Comparison of ENCODE assay signal across 8 cellular contexts in the genomic region with DNA sequence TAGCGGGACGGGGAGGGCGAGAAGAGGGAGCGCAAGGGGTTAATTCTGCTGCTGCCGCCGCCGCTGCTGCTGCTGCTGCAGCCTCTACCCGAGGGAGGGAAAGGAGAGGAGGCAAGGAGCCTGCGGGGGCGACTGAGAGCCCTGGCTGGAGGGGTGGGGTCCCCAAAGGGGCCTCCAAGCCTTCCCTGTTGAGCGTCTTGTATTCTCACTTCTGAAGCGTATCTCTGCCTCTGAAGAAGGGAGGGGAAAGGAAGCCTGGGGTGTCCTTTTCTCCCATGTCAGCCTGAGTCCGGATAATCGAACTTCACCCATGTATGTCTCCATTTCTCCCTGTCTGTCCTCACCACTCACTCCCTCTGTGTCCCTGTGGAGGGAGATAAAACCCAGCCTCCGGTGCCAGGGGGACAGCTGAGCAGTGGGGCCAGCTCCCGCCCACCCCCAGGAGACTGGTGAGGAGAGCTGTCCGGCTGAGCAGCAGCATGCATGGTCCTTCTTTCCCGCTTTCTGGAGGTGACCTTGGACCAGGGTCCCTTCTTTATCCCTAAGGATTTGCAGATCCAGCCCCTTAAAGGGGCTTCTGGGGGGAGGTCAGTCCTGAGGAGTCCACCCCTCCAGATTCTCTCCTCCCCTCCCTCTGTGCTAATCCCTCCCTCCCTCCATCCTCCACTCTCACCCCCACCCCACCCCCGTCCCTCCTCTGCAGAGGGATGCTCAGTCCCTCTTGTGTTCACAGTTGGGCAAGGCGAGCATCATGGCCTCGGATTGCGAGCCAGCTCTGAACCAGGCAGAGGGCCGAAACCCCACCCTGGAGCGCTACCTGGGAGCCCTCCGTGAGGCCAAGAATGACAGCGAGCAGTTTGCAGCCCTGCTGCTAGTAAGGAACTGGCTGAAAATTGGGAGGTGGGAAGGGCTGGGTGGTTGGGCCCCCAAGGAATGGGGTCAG. TPM values are rescaled to one million over a fixed set of nuclear protein-coding genes. Genes with fewer than 3 reads are reported as not detected.
A peak's percentile ranks its signal among the peaks of the same experiment; 100 is the strongest.
DNase-seq lines count a peak whose midpoint lies in the region; ATAC-seq and TF ChIP-seq lines count a peak whose summit lies in the region.

No MANE protein-coding gene starts in this region.

- ATAC-seq in WTC11, result peak; percentile 1; the same call in 1 of the 2 replicates

- H3K4me3 Mint-ChIP-seq in WTC11, result peak overlapping the region; percentile 98

- POLR2A ChIA-PET in WTC11 (lab: Charles Lee), result interaction anchor here (0.6 to 0.9 kb wide), 2 partner anchors 114 to 192 kb away, joined by 3 to 5 read pairs; no protein-coding TSS in a partner anchor

- H3K9me3 Mint-ChIP-seq in WTC11, result no peaks in the 10 kb centered on the region

- peak overlapping the region; percentile 96 for H3K4me3 ChIP-seq in fibroblast of the aortic adventitia (ENCODE audit: low read depth, low read length)

- peak; percentile 30 for DNase-seq in stimulated activated CD4-positive, alpha-beta T cell treated with anti-CD3 and anti-CD28 coated beads, Interleukin-4, amount 100 ng/mL, for 24 hours
- DNase-seq in stimulated activated CD4-positive, alpha-beta T cell treated with anti-CD3 and anti-CD28 coated beads, Interleukin-12 subunit alpha, Interleukin-12 subunit beta, amount 100 ng/mL, for 4 hours, result no peak
- DNase-seq in WTC11 (ENCODE audit: low spot score) (peak; percentile 49), fibroblast of the aortic adventitia (ENCODE audit: low read depth) (no peak), retina (peak; percentile 87), AG20443 (ENCODE audit: low spot score) (no peak), COR-L47 (lab: John Stamatoyannopoulos, UW) (no peak), middle frontal gyrus (ENCODE audit: extremely low spot score, low spot score) (no peak)

- peak overlapping the region; percentile 96 for H3K27ac Mint-ChIP-seq in WTC11

- no peak for TF ChIP-seq CTCF in WTC11 (IDR thresholded peaks at IDR 0.05)
- peak; percentile 27 for TF ChIP-seq CTCF in fibroblast of the aortic adventitia (IDR thresholded peaks at IDR 0.05; ENCODE audit: insufficient read depth, low read length)

- no peaks in the 10 kb centered on the region for H3K27me3 Mint-ChIP-seq in WTC11 (ENCODE audit: low read depth)

- CTCF ChIA-PET in WTC11 (lab: Charles Lee), result interaction anchor here (0.6 to 2.0 kb wide), 4 partner anchors 10 to 362 kb away, joined by 3 to 10 read pairs (median 5); no protein-coding TSS in a partner anchor

- H3K36me3 Mint-ChIP-seq in WTC11, result peaks cover 17% of the 10 kb centered on the region

- peaks cover 35% of the 10 kb centered on the region for H3K4me1 Mint-ChIP-seq in WTC11

TF ChIP-seq in WTC11, 78 proteins besides CTCF, POLR2A, EP300 and RAD21:
- TF ChIP-seq, protein P1, sequence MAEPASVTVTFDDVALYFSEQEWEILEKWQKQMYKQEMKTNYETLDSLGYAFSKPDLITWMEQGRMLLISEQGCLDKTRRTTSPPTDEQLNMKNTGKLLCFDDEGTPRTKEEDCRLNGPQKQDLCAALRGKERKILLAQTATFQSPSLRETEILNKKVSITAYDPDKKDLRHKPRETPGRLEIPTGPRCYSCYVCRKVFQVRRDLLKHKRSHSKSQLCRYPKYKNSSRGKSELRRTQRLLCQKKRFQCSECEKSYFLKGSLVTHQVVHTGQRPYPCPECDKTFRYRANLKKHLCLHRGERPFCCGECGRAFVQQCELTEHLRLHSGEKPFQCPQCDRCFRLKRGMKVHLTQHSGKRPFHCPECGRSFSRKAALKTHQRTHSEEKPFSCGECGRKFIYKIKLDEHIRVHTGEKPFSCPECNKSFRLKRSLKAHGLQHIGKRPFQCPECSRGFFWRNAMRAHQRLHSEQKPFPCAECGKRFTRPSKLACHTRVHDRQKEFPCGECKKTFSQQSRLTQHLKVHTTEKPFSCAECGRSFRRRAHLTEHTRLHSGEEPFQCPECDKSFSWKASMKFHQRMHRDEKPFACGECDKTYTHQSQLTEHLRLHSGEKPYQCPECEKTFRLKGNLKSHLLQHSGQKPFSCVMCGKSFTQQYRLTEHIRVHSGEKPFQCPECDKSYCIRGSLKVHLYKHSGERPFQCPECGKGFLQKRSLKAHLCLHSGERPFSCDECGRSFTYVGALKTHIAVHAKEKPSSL (CRISPR knock-in tag; conservative IDR thresholded peaks at IDR 0.05), result no peak
- TF ChIP-seq, protein P2, sequence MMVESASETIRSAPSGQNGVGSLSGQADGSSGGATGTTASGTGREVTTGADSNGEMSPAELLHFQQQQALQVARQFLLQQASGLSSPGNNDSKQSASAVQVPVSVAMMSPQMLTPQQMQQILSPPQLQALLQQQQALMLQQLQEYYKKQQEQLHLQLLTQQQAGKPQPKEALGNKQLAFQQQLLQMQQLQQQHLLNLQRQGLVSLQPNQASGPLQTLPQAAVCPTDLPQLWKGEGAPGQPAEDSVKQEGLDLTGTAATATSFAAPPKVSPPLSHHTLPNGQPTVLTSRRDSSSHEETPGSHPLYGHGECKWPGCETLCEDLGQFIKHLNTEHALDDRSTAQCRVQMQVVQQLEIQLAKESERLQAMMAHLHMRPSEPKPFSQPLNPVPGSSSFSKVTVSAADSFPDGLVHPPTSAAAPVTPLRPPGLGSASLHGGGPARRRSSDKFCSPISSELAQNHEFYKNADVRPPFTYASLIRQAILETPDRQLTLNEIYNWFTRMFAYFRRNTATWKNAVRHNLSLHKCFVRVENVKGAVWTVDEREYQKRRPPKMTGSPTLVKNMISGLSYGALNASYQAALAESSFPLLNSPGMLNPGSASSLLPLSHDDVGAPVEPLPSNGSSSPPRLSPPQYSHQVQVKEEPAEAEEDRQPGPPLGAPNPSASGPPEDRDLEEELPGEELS (CRISPR knock-in tag; IDR thresholded peaks at IDR 0.05), result no peak
- TF ChIP-seq RORB (CRISPR knock-in tag; IDR thresholded peaks at IDR 0.05) (no peak), ZNF416 (CRISPR knock-in tag; IDR thresholded peaks at IDR 0.05) (no peak), HMGA2 (CRISPR knock-in tag; IDR thresholded peaks at IDR 0.05) (no peak), FOXJ3 (CRISPR knock-in tag; IDR thresholded peaks at IDR 0.05; ENCODE audit: borderline replicate concordance) (no peak), GTF2I (CRISPR knock-in tag; conservative IDR thresholded peaks at IDR 0.05) (no peak), ZNF232 (CRISPR knock-in tag; IDR thresholded peaks at IDR 0.05) (no peak)
- TF ChIP-seq, protein P3, sequence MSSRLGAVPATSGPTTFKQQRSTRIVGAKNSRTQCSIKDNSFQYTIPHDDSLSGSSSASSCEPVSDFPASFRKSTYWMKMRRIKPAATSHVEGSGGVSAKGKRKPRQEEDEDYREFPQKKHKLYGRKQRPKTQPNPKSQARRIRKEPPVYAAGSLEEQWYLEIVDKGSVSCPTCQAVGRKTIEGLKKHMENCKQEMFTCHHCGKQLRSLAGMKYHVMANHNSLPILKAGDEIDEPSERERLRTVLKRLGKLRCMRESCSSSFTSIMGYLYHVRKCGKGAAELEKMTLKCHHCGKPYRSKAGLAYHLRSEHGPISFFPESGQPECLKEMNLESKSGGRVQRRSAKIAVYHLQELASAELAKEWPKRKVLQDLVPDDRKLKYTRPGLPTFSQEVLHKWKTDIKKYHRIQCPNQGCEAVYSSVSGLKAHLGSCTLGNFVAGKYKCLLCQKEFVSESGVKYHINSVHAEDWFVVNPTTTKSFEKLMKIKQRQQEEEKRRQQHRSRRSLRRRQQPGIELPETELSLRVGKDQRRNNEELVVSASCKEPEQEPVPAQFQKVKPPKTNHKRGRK (CRISPR knock-in tag; IDR thresholded peaks at IDR 0.05; ENCODE audit: borderline replicate concordance), result no peak
TF ChIP-seq in WTC11: peak in this region for 0.

RNA-seq across cellular contexts. Expression of a gene that starts 1.0 kb away (rescaled TPM):
- total RNA-seq in WTC11 (2021), result 35.6 to 39.2 TPM (median 38.2 TPM) in 3 replicates
- total RNA-seq in fibroblast of the aortic adventitia (ENCODE audit: low replicate concordance), result 24.4 and 46.4 TPM in 2 replicates

RNA-seq across cellular contexts. Expression of a gene that starts 1.4 kb away (rescaled TPM):
- total RNA-seq in WTC11 (2021), result 66.3 to 71.7 TPM (median 70.0 TPM) in 3 replicates
- 36.2 and 55.7 TPM in 2 replicates for total RNA-seq in fibroblast of the aortic adventitia (ENCODE audit: low replicate concordance)

RNA-seq across cellular contexts. Expression of a gene that starts 14.5 kb away (rescaled TPM):
- total RNA-seq in WTC11 (2021) (1.5 to 1.7 TPM (median 1.5 TPM) in 3 replicates), fibroblast of the aortic adventitia (ENCODE audit: low replicate concordance) (0.18 and 0.25 TPM in 2 replicates)

Comparison
In these comparisons a context has a peak if more than half of its experiments do, and no peak if none do; other contexts are left out.
1. DNase-seq: peak in stimulated activated CD4-positive, alpha-beta T cell treated with anti-CD3 and anti-CD28 coated beads, Interleukin-4, amount 100 ng/mL, for 24 hours (single experiment), WTC11 (single experiment) and retina (single experiment); none in stimulated activated CD4-positive, alpha-beta T cell treated with anti-CD3 and anti-CD28 coated beads, Interleukin-12 subunit alpha, Interleukin-12 subunit beta, amount 100 ng/mL, for 4 hours (single experiment), fibroblast of the aortic adventitia (single experiment), AG20443 (single experiment), COR-L47 (single experiment) and middle frontal gyrus (single experiment).